Comparison of ENCODE assay signal across 20 cellular contexts in the genomic region with DNA sequence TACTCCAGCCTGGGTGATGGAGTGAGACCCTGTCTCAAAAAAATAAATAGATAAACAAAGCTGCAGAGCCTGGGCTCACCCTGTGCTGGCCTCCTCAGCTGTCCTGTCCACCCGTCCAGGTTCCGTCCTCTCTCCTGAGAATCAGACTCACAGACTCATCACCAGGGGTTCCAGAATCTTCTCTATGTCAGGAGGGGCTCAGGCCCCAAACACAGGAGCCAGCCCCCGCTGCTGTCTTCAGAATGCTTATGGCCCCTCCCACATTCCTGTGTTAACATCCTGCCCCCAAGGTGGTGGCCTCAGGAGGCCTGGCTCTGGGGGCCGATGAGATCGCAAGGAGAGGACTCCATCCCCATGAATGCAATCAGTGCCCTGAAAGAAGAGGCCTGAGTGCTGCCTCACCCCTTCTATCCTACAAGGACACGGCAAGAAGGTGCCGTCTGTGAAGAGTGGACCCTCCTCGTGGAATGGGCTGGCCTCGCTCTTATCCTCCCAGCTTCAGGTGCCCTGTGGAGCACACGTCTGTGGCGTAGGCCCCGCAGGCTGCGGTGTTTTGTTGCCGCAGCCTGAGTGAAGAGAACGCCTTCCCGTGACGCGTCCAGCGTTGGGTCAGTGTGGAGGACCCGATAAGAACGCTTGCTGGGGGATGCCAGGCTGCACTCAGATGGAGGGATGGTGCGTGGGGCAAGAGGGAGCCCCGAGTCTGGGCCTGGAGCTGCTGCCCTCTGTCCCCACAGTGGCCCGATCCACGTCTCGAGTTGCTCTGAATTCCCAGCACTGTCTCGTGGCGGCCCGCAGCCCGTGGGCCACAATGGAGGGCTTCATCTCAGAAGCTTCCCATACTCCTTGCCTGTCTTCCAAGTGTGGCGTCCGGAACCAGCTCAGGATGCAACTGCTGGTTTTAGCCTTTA.
DNase-seq lines count a peak whose midpoint lies in the region; ATAC-seq and TF ChIP-seq lines count a peak whose summit lies in the region.
"Had no signal": no experiment of that assay in that cellular context is flagged by ENCODE, and none has a peak within 500 bp of the region (broad histone marks: within the 10 kb centered on the region; RNA-seq: fewer than 3 reads in every experiment).

No MANE protein-coding gene starts in this region.

- H2AFZ ChIP-seq in GM23338 (no peak overlapping the region), trophoblast cell (ENCODE audit: insufficient read depth, low read length, poor library complexity) (no peak overlapping the region)

- H3K27me3 Mint-ChIP-seq in GM23338 (ENCODE audit: insufficient read depth, low read depth, poor library complexity) = peaks cover 20% of the 10 kb centered on the region

- no peaks in the 10 kb centered on the region for H3K79me2 ChIP-seq in GM23338 (replicated peaks; ENCODE audit: insufficient read depth)
- no peaks in the 10 kb centered on the region for H3K79me2 ChIP-seq in trophoblast cell (ENCODE audit: control insufficient read depth, insufficient read depth, low read length, poor library complexity)

- H3K36me3 ChIP-seq in BLaER1 (peaks cover 32% of the 10 kb centered on the region), GM23338 (ENCODE audit: insufficient read depth) (no peaks in the 10 kb centered on the region), trophoblast cell (ENCODE audit: control insufficient read depth in 1 of 2, insufficient read depth in 2 of 2, low read length in 2 of 2) (peaks cover 5 to 8% of the 10 kb centered on the region in 2 experiments)
- H3K36me3 ChIP-seq: MG63 had no signal

- no CpG with 5 or more reads among the region's 32 CpGs for WGBS in trophoblast cell (ENCODE audit: extremely low coverage, insufficient coverage, insufficient read length)

- DNase-seq in GM23338 (ENCODE audit: low spot score) = no peak
- peak; percentile 56 for DNase-seq in coronary artery (ENCODE audit: low spot score)
- DNase-seq in trophoblast cell = no peak
- no peak for DNase-seq in dedifferentiated amniotic fluid mesenchymal stem cell (ENCODE audit: extremely low spot score)
- DNase-seq: ACHN; AML-193; Calu3; CD4-positive, alpha-beta memory T cell; DMS53; H9; Karpas-422; MG63; NCI-H1092; NCI-H510A treated with DMSO at 0.1 percent for 48 hours; NCI-H82; SHP77 treated with DMSO at 0.1 percent for 48 hours had no signal

- no peak overlapping the region for H2BK5ac ChIP-seq in trophoblast cell (ENCODE audit: low read depth, low read length, poor library complexity)

- peak overlapping the region; percentile 36 for H3K18ac ChIP-seq in trophoblast cell (ENCODE audit: low read length)

- H3K23ac ChIP-seq in trophoblast cell (ENCODE audit: low read length) = no peak overlapping the region

- H3K4me1 ChIP-seq in BLaER1 (peaks cover 36% of the 10 kb centered on the region), GM23338 (ENCODE audit: insufficient read depth) (no peaks in the 10 kb centered on the region), trophoblast cell (ENCODE audit: control insufficient read depth in 1 of 2, insufficient read depth in 2 of 2, low read length in 2 of 2) (peaks cover 0 to 10% of the 10 kb centered on the region in 2 experiments)

- ATAC-seq in GM23338 (peak; percentile 36; the same call in 2 of the 3 replicates), HG03442 (IDR thresholded peaks at IDR 0.05; ENCODE audit: unreplicated experiment) (no peak), HG02870 (IDR thresholded peaks at IDR 0.05; ENCODE audit: unreplicated experiment) (no peak)
- ATAC-seq: Panc1 had no signal

- no peak overlapping the region for H2BK12ac ChIP-seq in trophoblast cell (ENCODE audit: low read length)

- peaks cover 45% of the 10 kb centered on the region for H4K20me1 ChIP-seq in BLaER1
- no peaks in the 10 kb centered on the region for H4K20me1 ChIP-seq in GM23338 (replicated peaks; ENCODE audit: insufficient read depth)

- H4K8ac ChIP-seq in trophoblast cell (ENCODE audit: low read depth, low read length) = no peak overlapping the region

- H3K4me3 ChIP-seq in BLaER1 (no peak overlapping the region), GM23338 (no peak overlapping the region), coronary artery (no peak overlapping the region), trophoblast cell (ENCODE audit: low read depth, low read length) (no peak overlapping the region)
- H3K4me3 ChIP-seq: MG63 had no signal

- H3F3A ChIP-seq in GM23338 (replicated peaks; ENCODE audit: low read depth) = no peaks in the 10 kb centered on the region

- no peak overlapping the region for H3K4me3 Mint-ChIP-seq in GM23338
- H3K4me3 Mint-ChIP-seq: H9 had no signal

- peak overlapping the region; percentile 60 for H3K27ac ChIP-seq in BLaER1
- no peak overlapping the region for H3K27ac ChIP-seq in GM23338 (ENCODE audit: low read depth)
- no peak overlapping the region for H3K27ac ChIP-seq in coronary artery
- no peak overlapping the region for H3K27ac ChIP-seq in trophoblast cell (ENCODE audit: low read depth, low read length)

- peaks cover 18% of the 10 kb centered on the region for H3K9me3 ChIP-seq in BLaER1
- H3K9me3 ChIP-seq in trophoblast cell (ENCODE audit: insufficient read depth, low read depth, low read length) = peaks cover 14% of the 10 kb centered on the region
- H3K9me3 ChIP-seq: MG63 had no signal

- no peak overlapping the region for H4K12ac ChIP-seq in trophoblast cell (ENCODE audit: low read depth, low read length)

- H3K4me1 Mint-ChIP-seq in GM23338 = peaks cover 6% of the 10 kb centered on the region; the same call in 2 of the 3 replicates

- peaks cover 25% of the 10 kb centered on the region for H3K9me3 Mint-ChIP-seq in GM23338

- H3K27me3 ChIP-seq in BLaER1 (no peaks in the 10 kb centered on the region), GM23338 (ENCODE audit: insufficient read depth) (no peaks in the 10 kb centered on the region), trophoblast cell (ENCODE audit: insufficient read depth, low read length) (no peaks in the 10 kb centered on the region)
- H3K27me3 ChIP-seq: MG63 had no signal

- no peaks in the 10 kb centered on the region for H3K79me1 ChIP-seq in trophoblast cell (ENCODE audit: low read length)

- H3K4me2 ChIP-seq in BLaER1 (peak overlapping the region; percentile 59), GM23338 (no peak overlapping the region), trophoblast cell (ENCODE audit: low read length) (no peak overlapping the region)

- no peak overlapping the region for H3K27ac Mint-ChIP-seq in GM23338
- H3K27ac Mint-ChIP-seq: H9 had no signal

- no peak overlapping the region for H4K91ac ChIP-seq in trophoblast cell (ENCODE audit: low read depth, low read length)

- no peak overlapping the region for H3K4ac ChIP-seq in trophoblast cell (ENCODE audit: low read depth, low read length)

- no peak overlapping the region for H3K14ac ChIP-seq in trophoblast cell (ENCODE audit: low read length)

- no peak overlapping the region for H3K9ac ChIP-seq in BLaER1
- no peak overlapping the region for H3K9ac ChIP-seq in trophoblast cell (ENCODE audit: low read length)

- H2BK120ac ChIP-seq in trophoblast cell (ENCODE audit: insufficient read depth, low read length, poor library complexity) = no peak overlapping the region

- peaks cover 11% of the 10 kb centered on the region for H3K36me3 Mint-ChIP-seq in GM23338 (ENCODE audit: low read depth)

- H3K9me2 ChIP-seq in GM23338 (ENCODE audit: insufficient read depth) = peaks cover 3% of the 10 kb centered on the region; the same call in 1 of the 2 replicates

- TF ChIP-seq CTCF in GM23338 (conservative IDR thresholded peaks at IDR 0.05; ENCODE audit: low read depth in 2 of 2) = no peak
- TF ChIP-seq CTCF in coronary artery (IDR thresholded peaks at IDR 0.05) = no peak

- H2AK5ac ChIP-seq in trophoblast cell (ENCODE audit: low read length) = no peak overlapping the region

TF ChIP-seq in GM23338, 12 proteins besides CTCF, POLR2A, EP300 and RAD21 (continues in another document):
- no peak for TF ChIP-seq CREB1 (CRISPR knock-in tag; IDR thresholded peaks at IDR 0.05; ENCODE audit: low read depth)
- TF ChIP-seq, protein P1, sequence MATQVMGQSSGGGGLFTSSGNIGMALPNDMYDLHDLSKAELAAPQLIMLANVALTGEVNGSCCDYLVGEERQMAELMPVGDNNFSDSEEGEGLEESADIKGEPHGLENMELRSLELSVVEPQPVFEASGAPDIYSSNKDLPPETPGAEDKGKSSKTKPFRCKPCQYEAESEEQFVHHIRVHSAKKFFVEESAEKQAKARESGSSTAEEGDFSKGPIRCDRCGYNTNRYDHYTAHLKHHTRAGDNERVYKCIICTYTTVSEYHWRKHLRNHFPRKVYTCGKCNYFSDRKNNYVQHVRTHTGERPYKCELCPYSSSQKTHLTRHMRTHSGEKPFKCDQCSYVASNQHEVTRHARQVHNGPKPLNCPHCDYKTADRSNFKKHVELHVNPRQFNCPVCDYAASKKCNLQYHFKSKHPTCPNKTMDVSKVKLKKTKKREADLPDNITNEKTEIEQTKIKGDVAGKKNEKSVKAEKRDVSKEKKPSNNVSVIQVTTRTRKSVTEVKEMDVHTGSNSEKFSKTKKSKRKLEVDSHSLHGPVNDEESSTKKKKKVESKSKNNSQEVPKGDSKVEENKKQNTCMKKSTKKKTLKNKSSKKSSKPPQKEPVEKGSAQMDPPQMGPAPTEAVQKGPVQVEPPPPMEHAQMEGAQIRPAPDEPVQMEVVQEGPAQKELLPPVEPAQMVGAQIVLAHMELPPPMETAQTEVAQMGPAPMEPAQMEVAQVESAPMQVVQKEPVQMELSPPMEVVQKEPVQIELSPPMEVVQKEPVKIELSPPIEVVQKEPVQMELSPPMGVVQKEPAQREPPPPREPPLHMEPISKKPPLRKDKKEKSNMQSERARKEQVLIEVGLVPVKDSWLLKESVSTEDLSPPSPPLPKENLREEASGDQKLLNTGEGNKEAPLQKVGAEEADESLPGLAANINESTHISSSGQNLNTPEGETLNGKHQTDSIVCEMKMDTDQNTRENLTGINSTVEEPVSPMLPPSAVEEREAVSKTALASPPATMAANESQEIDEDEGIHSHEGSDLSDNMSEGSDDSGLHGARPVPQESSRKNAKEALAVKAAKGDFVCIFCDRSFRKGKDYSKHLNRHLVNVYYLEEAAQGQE (IDR thresholded peaks at IDR 0.05; ENCODE audit: unreplicated experiment) = no peak
- TF ChIP-seq POLR2AphosphoS5 (IDR thresholded peaks at IDR 0.05; ENCODE audit: low read depth) = no peak
- TF ChIP-seq EZH2phosphoT487 (IDR thresholded peaks at IDR 0.05; ENCODE audit: unreplicated experiment) = no peak
- no peak for TF ChIP-seq NANOG (IDR thresholded peaks at IDR 0.05; ENCODE audit: borderline replicate concordance)
